In the genomic region with DNA sequence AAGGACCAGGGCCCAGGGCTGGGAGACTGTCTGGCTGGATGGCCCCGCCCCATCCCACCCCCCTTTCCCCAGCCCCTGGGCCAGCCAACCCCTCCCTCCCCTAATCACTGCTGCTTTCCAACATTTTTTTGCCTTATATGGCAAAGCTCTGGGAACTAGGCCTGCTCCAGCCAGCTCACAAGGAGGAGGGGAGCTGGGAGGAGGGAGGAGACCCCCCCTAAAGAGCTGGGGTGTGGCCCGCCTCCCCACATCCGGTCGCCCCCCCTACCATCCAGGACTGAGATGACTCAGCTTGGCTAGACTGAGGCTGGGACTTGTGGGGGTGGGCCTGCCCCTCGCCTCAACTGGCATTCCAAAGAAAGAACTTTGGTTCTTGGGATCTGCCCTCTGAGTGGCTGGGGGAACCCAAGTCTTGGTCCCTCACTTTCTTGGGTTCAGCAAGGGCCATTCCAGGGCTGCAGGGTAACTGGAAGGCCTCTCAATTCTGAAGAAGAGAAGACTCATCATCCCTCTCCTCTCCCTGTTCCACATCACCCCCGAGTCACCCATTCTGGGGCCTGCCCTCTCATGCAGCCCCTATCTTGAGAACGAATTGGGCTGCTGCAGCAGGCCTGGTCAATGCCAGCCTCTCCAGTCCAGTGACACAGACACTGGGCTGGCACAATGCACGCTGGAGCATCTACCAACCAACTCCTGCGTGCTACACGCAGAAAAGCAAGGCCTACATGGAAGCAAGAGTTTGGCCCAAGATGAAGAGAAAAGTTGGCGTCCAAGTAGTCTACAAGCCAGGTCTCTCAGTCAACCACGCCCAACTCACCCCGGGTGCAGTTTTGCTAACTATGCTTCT, we compare ENCODE assay signal across 1 cellular context.
A peak's percentile ranks its signal among the peaks of the same experiment; 100 is the strongest.
TF ChIP-seq lines count a peak whose summit lies in the region.

No MANE protein-coding gene starts in this region.

TF ChIP-seq in K562, 482 proteins besides CTCF, POLR2A, EP300 and RAD21 (continued from another document and continues in another):
- no peak for TF ChIP-seq ZNF76 (CRISPR knock-in tag; IDR thresholded peaks at IDR 0.05; ENCODE audit: borderline replicate concordance)
- TF ChIP-seq POLR2H (tag; IDR thresholded peaks at IDR 0.05; ENCODE audit: low read depth), result no peak
- TF ChIP-seq SRSF3 (IDR thresholded peaks at IDR 0.05; ENCODE audit: insufficient read depth, low read length), result no peak
- TF ChIP-seq, protein P1, sequence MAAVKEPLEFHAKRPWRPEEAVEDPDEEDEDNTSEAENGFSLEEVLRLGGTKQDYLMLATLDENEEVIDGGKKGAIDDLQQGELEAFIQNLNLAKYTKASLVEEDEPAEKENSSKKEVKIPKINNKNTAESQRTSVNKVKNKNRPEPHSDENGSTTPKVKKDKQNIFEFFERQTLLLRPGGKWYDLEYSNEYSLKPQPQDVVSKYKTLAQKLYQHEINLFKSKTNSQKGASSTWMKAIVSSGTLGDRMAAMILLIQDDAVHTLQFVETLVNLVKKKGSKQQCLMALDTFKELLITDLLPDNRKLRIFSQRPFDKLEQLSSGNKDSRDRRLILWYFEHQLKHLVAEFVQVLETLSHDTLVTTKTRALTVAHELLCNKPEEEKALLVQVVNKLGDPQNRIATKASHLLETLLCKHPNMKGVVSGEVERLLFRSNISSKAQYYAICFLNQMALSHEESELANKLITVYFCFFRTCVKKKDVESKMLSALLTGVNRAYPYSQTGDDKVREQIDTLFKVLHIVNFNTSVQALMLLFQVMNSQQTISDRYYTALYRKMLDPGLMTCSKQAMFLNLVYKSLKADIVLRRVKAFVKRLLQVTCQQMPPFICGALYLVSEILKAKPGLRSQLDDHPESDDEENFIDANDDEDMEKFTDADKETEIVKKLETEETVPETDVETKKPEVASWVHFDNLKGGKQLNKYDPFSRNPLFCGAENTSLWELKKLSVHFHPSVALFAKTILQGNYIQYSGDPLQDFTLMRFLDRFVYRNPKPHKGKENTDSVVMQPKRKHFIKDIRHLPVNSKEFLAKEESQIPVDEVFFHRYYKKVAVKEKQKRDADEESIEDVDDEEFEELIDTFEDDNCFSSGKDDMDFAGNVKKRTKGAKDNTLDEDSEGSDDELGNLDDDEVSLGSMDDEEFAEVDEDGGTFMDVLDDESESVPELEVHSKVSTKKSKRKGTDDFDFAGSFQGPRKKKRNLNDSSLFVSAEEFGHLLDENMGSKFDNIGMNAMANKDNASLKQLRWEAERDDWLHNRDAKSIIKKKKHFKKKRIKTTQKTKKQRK (IDR thresholded peaks at IDR 0.05; ENCODE audit: borderline replicate concordance, low read depth, low read length), result no peak
- TF ChIP-seq CCNT2 (IDR thresholded peaks at IDR 0.05; ENCODE audit: borderline replicate concordance, extremely low read depth, insufficient read length, low read depth, low read length), result no peak
- no peak for TF ChIP-seq ETV6 (IDR thresholded peaks at IDR 0.05; ENCODE audit: borderline replicate concordance in 1 of 2, low read depth in 2 of 2, low read length in 1 of 2)
- TF ChIP-seq ETV6 (CRISPR knock-in tag; IDR thresholded peaks at IDR 0.05; ENCODE audit: borderline replicate concordance), result no peak
- TF ChIP-seq ZFPM2 (CRISPR knock-in tag; IDR thresholded peaks at IDR 0.05), result no peak
- TF ChIP-seq, protein P2, sequence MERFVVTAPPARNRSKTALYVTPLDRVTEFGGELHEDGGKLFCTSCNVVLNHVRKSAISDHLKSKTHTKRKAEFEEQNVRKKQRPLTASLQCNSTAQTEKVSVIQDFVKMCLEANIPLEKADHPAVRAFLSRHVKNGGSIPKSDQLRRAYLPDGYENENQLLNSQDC (CRISPR knock-in tag; IDR thresholded peaks at IDR 0.05), result no peak
- TF ChIP-seq, protein P3, sequence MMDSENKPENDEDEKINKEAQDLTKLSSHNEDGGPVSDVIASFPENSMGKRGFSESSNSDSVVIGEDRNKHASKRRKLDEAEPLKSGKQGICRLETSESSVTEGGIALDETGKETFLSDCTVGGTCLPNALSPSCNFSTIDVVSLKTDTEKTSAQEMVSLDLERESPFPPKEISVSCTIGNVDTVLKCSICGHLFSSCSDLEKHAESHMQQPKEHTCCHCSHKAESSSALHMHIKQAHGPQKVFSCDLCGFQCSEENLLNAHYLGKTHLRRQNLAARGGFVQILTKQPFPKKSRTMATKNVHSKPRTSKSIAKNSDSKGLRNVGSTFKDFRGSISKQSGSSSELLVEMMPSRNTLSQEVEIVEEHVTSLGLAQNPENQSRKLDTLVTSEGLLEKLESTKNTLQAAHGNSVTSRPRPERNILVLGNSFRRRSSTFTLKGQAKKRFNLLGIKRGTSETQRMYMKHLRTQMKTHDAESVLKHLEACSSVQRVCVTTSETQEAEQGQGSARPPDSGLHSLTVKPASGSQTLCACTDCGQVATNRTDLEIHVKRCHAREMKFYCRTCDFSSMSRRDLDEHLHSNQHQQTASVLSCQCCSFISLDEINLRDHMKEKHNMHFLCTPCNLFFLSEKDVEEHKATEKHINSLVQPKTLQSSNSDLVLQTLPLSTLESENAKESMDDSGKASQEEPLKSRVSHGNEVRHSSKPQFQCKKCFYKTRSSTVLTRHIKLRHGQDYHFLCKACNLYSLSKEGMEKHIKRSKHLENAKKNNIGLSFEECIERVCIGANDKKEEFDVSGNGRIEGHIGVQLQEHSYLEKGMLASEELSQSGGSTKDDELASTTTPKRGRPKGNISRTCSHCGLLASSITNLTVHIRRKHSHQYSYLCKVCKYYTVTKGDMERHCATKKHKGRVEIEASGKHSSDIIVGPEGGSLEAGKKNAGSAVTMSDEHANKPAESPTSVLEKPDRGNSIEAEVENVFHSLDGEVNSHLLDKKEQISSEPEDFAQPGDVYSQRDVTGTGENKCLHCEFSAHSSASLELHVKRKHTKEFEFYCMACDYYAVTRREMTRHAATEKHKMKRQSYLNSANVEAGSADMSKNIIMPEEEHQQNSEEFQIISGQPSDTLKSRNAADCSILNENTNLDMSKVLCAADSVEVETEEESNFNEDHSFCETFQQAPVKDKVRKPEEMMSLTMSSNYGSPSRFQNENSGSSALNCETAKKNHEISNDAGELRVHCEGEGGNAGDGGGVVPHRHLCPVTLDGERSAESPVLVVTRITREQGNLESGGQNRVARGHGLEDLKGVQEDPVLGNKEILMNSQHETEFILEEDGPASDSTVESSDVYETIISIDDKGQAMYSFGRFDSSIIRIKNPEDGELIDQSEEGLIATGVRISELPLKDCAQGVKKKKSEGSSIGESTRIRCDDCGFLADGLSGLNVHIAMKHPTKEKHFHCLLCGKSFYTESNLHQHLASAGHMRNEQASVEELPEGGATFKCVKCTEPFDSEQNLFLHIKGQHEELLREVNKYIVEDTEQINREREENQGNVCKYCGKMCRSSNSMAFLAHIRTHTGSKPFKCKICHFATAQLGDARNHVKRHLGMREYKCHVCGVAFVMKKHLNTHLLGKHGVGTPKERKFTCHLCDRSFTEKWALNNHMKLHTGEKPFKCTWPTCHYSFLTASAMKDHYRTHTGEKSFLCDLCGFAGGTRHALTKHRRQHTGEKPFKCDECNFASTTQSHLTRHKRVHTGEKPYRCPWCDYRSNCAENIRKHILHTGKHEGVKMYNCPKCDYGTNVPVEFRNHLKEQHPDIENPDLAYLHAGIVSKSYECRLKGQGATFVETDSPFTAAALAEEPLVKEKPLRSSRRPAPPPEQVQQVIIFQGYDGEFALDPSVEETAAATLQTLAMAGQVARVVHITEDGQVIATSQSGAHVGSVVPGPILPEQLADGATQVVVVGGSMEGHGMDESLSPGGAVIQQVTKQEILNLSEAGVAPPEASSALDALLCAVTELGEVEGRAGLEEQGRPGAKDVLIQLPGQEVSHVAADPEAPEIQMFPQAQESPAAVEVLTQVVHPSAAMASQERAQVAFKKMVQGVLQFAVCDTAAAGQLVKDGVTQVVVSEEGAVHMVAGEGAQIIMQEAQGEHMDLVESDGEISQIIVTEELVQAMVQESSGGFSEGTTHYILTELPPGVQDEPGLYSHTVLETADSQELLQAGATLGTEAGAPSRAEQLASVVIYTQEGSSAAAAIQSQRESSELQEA (IDR thresholded peaks at IDR 0.05; ENCODE audit: low read depth), result no peak
- TF ChIP-seq POU5F1 (IDR thresholded peaks at IDR 0.05; ENCODE audit: borderline replicate concordance, low read depth, low read length, partially characterized antibody), result no peak
- TF ChIP-seq ARNT (IDR thresholded peaks at IDR 0.05), result no peak
- TF ChIP-seq, protein P4, sequence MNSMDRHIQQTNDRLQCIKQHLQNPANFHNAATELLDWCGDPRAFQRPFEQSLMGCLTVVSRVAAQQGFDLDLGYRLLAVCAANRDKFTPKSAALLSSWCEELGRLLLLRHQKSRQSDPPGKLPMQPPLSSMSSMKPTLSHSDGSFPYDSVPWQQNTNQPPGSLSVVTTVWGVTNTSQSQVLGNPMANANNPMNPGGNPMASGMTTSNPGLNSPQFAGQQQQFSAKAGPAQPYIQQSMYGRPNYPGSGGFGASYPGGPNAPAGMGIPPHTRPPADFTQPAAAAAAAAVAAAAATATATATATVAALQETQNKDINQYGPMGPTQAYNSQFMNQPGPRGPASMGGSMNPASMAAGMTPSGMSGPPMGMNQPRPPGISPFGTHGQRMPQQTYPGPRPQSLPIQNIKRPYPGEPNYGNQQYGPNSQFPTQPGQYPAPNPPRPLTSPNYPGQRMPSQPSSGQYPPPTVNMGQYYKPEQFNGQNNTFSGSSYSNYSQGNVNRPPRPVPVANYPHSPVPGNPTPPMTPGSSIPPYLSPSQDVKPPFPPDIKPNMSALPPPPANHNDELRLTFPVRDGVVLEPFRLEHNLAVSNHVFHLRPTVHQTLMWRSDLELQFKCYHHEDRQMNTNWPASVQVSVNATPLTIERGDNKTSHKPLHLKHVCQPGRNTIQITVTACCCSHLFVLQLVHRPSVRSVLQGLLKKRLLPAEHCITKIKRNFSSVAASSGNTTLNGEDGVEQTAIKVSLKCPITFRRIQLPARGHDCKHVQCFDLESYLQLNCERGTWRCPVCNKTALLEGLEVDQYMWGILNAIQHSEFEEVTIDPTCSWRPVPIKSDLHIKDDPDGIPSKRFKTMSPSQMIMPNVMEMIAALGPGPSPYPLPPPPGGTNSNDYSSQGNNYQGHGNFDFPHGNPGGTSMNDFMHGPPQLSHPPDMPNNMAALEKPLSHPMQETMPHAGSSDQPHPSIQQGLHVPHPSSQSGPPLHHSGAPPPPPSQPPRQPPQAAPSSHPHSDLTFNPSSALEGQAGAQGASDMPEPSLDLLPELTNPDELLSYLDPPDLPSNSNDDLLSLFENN (IDR thresholded peaks at IDR 0.05; ENCODE audit: low read depth in 2 of 2, low read length in 2 of 2), result no peak
- TF ChIP-seq TRIM28 (IDR thresholded peaks at IDR 0.05), result no peak
- no peak for TF ChIP-seq CBX5 (IDR thresholded peaks at IDR 0.05; ENCODE audit: borderline replicate concordance, low read depth)
- TF ChIP-seq, protein P5, sequence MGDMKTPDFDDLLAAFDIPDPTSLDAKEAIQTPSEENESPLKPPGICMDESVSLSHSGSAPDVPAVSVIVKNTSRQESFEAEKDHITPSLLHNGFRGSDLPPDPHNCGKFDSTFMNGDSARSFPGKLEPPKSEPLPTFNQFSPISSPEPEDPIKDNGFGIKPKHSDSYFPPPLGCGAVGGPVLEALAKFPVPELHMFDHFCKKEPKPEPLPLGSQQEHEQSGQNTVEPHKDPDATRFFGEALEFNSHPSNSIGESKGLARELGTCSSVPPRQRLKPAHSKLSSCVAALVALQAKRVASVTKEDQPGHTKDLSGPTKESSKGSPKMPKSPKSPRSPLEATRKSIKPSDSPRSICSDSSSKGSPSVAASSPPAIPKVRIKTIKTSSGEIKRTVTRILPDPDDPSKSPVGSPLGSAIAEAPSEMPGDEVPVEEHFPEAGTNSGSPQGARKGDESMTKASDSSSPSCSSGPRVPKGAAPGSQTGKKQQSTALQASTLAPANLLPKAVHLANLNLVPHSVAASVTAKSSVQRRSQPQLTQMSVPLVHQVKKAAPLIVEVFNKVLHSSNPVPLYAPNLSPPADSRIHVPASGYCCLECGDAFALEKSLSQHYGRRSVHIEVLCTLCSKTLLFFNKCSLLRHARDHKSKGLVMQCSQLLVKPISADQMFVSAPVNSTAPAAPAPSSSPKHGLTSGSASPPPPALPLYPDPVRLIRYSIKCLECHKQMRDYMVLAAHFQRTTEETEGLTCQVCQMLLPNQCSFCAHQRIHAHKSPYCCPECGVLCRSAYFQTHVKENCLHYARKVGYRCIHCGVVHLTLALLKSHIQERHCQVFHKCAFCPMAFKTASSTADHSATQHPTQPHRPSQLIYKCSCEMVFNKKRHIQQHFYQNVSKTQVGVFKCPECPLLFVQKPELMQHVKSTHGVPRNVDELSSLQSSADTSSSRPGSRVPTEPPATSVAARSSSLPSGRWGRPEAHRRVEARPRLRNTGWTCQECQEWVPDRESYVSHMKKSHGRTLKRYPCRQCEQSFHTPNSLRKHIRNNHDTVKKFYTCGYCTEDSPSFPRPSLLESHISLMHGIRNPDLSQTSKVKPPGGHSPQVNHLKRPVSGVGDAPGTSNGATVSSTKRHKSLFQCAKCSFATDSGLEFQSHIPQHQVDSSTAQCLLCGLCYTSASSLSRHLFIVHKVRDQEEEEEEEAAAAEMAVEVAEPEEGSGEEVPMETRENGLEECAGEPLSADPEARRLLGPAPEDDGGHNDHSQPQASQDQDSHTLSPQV (IDR thresholded peaks at IDR 0.05), result 0 out of 2 replicates have a peak, but pooled peaks have one; percentile 30
- TF ChIP-seq NFE2L1 (tag; IDR thresholded peaks at IDR 0.05; ENCODE audit: borderline replicate concordance, low read depth), result no peak
- peak; percentile 48 for TF ChIP-seq FOSL1 (tag; conservative IDR thresholded peaks at IDR 0.05)
- no peak for TF ChIP-seq ZNF354B (CRISPR knock-in tag; IDR thresholded peaks at IDR 0.05)
- no peak for TF ChIP-seq ZNF57 (CRISPR knock-in tag; IDR thresholded peaks at IDR 0.05)
- no peak for TF ChIP-seq ZNF589 (CRISPR knock-in tag; IDR thresholded peaks at IDR 0.05; ENCODE audit: low read depth)
- TF ChIP-seq NR1H2 (CRISPR knock-in tag; IDR thresholded peaks at IDR 0.05), result no peak
- TF ChIP-seq, protein P6, sequence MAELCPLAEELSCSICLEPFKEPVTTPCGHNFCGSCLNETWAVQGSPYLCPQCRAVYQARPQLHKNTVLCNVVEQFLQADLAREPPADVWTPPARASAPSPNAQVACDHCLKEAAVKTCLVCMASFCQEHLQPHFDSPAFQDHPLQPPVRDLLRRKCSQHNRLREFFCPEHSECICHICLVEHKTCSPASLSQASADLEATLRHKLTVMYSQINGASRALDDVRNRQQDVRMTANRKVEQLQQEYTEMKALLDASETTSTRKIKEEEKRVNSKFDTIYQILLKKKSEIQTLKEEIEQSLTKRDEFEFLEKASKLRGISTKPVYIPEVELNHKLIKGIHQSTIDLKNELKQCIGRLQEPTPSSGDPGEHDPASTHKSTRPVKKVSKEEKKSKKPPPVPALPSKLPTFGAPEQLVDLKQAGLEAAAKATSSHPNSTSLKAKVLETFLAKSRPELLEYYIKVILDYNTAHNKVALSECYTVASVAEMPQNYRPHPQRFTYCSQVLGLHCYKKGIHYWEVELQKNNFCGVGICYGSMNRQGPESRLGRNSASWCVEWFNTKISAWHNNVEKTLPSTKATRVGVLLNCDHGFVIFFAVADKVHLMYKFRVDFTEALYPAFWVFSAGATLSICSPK (IDR thresholded peaks at IDR 0.05; ENCODE audit: borderline replicate concordance), result no peak
- TF ChIP-seq FOXK2 (conservative IDR thresholded peaks at IDR 0.05 in 1 of 2, IDR thresholded peaks at IDR 0.05 in 1 of 2; ENCODE audit: low read depth in 2 of 2), result no peak
- no peak for TF ChIP-seq ZNF217 (CRISPR knock-in tag; IDR thresholded peaks at IDR 0.05)
- no peak for TF ChIP-seq CHD4 (IDR thresholded peaks at IDR 0.05; ENCODE audit: insufficient read depth, insufficient replicate concordance, low read depth, low read length, poor library complexity, severe bottlenecking)
- no peak for TF ChIP-seq MEF2D (tag; conservative IDR thresholded peaks at IDR 0.05; ENCODE audit: low read depth)
- TF ChIP-seq, protein P7, sequence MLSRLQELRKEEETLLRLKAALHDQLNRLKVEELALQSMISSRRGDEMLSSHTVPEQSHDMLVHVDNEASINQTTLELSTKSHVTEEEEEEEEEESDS (CRISPR knock-in tag; IDR thresholded peaks at IDR 0.05), result no peak
- TF ChIP-seq MEIS2 (IDR thresholded peaks at IDR 0.05; ENCODE audit: partially characterized antibody), result no peak
- TF ChIP-seq CAMTA2 (CRISPR knock-in tag; conservative IDR thresholded peaks at IDR 0.05), result no peak
- TF ChIP-seq SMARCC2 (IDR thresholded peaks at IDR 0.05; ENCODE audit: low read depth), result no peak
- no peak for TF ChIP-seq BCOR (IDR thresholded peaks at IDR 0.05)
- no peak for TF ChIP-seq PHB (CRISPR knock-in tag; IDR thresholded peaks at IDR 0.05)
- TF ChIP-seq ZNF586 (CRISPR knock-in tag; conservative IDR thresholded peaks at IDR 0.05), result no peak
